Comparison of ENCODE assay signal across 1 cellular context in the genomic region with DNA sequence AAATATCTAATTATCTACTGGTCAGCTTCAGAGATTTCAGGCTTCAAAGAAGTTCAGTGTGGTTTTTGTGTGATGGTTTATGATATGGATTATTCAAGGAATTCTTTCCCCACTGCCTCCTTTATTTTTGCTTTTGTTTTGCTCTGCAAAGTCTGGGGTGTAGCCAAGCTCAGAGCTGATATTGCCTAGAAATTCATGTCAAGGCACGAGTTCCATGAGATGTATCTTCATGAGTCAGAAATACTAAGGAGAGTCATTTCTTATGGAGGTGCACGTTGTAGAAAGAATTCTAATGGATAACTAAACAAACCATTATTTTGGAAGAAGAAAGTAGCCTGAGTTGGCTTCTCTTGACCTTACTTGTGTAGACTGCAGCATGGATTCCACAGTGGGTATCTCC.
TF ChIP-seq lines count a peak whose summit lies in the region.

No MANE protein-coding gene starts in this region.

TF ChIP-seq in WTC11, 78 proteins besides CTCF, POLR2A, EP300 and RAD21 (continued from another document):
- TF ChIP-seq ESRRA (CRISPR knock-in tag; IDR thresholded peaks at IDR 0.05; ENCODE audit: borderline replicate concordance) (no peak), SMAD4 (CRISPR knock-in tag; IDR thresholded peaks at IDR 0.05) (no peak), JUN (CRISPR knock-in tag; IDR thresholded peaks at IDR 0.05) (no peak), ZNF232 (CRISPR knock-in tag; IDR thresholded peaks at IDR 0.05) (no peak), NFE2L1 (CRISPR knock-in tag; IDR thresholded peaks at IDR 0.05) (no peak)
- TF ChIP-seq, protein P1, sequence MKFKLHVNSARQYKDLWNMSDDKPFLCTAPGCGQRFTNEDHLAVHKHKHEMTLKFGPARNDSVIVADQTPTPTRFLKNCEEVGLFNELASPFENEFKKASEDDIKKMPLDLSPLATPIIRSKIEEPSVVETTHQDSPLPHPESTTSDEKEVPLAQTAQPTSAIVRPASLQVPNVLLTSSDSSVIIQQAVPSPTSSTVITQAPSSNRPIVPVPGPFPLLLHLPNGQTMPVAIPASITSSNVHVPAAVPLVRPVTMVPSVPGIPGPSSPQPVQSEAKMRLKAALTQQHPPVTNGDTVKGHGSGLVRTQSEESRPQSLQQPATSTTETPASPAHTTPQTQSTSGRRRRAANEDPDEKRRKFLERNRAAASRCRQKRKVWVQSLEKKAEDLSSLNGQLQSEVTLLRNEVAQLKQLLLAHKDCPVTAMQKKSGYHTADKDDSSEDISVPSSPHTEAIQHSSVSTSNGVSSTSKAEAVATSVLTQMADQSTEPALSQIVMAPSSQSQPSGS (CRISPR knock-in tag; IDR thresholded peaks at IDR 0.05; ENCODE audit: borderline replicate concordance, low read depth), result no peak
- TF ChIP-seq, protein P2, sequence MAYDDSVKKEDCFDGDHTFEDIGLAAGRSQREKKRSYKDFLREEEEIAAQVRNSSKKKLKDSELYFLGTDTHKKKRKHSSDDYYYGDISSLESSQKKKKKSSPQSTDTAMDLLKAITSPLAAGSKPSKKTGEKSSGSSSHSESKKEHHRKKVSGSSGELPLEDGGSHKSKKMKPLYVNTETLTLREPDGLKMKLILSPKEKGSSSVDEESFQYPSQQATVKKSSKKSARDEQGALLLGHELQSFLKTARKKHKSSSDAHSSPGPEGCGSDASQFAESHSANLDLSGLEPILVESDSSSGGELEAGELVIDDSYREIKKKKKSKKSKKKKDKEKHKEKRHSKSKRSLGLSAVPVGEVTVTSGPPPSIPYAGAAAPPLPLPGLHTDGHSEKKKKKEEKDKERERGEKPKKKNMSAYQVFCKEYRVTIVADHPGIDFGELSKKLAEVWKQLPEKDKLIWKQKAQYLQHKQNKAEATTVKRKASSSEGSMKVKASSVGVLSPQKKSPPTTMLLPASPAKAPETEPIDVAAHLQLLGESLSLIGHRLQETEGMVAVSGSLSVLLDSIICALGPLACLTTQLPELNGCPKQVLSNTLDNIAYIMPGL (CRISPR knock-in tag; IDR thresholded peaks at IDR 0.05), result no peak
TF ChIP-seq in WTC11: peak in this region for 0.
